8 cellular contexts compared by ENCODE assay signal in genomic region chr12:14111230-14111865, GRCh38.
DNase-seq lines count a peak whose midpoint lies in the region; ATAC-seq and TF ChIP-seq lines count a peak whose summit lies in the region.

No MANE protein-coding gene starts in this region.

- H3K4me1 Mint-ChIP-seq in activated B cell treated with CpG ODN at 0.5 μM for 24 hours, result peaks cover 13% of the 10 kb centered on the region
- no peaks in the 10 kb centered on the region for H3K4me1 Mint-ChIP-seq in activated T-cell treated with anti-CD3 and anti-CD28 coated beads, Interleukin-2, amount 50 U/mL, for 4 hours (ENCODE audit: low read depth)

- no peak overlapping the region for H3K27ac ChIP-seq in effector memory CD4-positive, alpha-beta T cell (ENCODE audit: insufficient read depth, low read length, poor library complexity, severe bottlenecking)

- peak; percentile 81 for TF ChIP-seq CTCF in GM12865 (IDR thresholded peaks at IDR 0.05; ENCODE audit: insufficient read depth, low read depth, low read length, missing control alignments)
- no peak for TF ChIP-seq CTCF in activated B cell treated with CpG ODN at 0.5 μM for 24 hours (IDR thresholded peaks at IDR 0.05)

- H3K9me3 ChIP-seq in effector memory CD4-positive, alpha-beta T cell (ENCODE audit: control insufficient read depth, low read length), result no peaks in the 10 kb centered on the region

- no peaks in the 10 kb centered on the region for H3K4me1 ChIP-seq in effector memory CD4-positive, alpha-beta T cell (ENCODE audit: control insufficient read depth, insufficient read depth, low read length, poor library complexity, severe bottlenecking)

- CTCF ChIA-PET in activated B cell treated with CpG ODN at 0.5 μM for 24 hours (lab: Charles Lee), result interaction anchor here (0.6 to 7.5 kb wide), 9 partner anchors 14 to 1012 kb away, joined by 3 to 101 read pairs (median 3); partner anchors contain the start of gene ATF7IP

- ATAC-seq in GM19455 (IDR thresholded peaks at IDR 0.05; ENCODE audit: unreplicated experiment), result peak; percentile 98
- ATAC-seq in HG03342 (IDR thresholded peaks at IDR 0.05; ENCODE audit: unreplicated experiment), result peak; percentile 98
- ATAC-seq in activated B cell treated with CpG ODN at 0.5 μM for 24 hours (ENCODE audit: low read depth), result peak; percentile 96
- ATAC-seq in activated T-cell treated with anti-CD3 and anti-CD28 coated beads, Interleukin-2, amount 50 U/mL, for 4 hours, result no peak

- no peak overlapping the region for H3K4me3 ChIP-seq in GM12865 (ENCODE audit: low read depth, low read length)
- no peak overlapping the region for H3K4me3 ChIP-seq in effector memory CD4-positive, alpha-beta T cell (ENCODE audit: insufficient read depth, low read depth, low read length, poor library complexity, severe bottlenecking)

- DNase-seq in GM12865 (ENCODE audit: low read depth) (peak; percentile 86), activated B cell treated with CpG ODN at 0.5 μM for 24 hours (peak; percentile 21), mesenteric fat pad (ENCODE audit: low spot score) (no peak), NCI-H510A (lab: John Stamatoyannopoulos, UW) (no peak)
- DNase-seq in effector memory CD4-positive, alpha-beta T cell, result no peak
- DNase-seq in activated T-cell treated with anti-CD3 and anti-CD28 coated beads, Interleukin-2, amount 50 U/mL, for 4 hours, result no peak

- H3K27me3 ChIP-seq in effector memory CD4-positive, alpha-beta T cell (replicated peaks; ENCODE audit: control insufficient read depth, insufficient read depth, low read length, poor library complexity, severe bottlenecking), result no peaks in the 10 kb centered on the region

- POLR2A ChIA-PET in activated B cell treated with CpG ODN at 0.5 μM for 24 hours (lab: Charles Lee), result interaction anchor here (0.6 kb wide), 1 partner anchor 243 kb away, joined by 3 read pairs; no protein-coding TSS in a partner anchor

- H3K27ac Mint-ChIP-seq in activated B cell treated with CpG ODN at 0.5 μM for 24 hours, result peak overlapping the region; percentile 18

- H3K36me3 ChIP-seq in effector memory CD4-positive, alpha-beta T cell (ENCODE audit: control insufficient read depth, insufficient read depth, low read length), result no peaks in the 10 kb centered on the region

- intact Hi-C loops in activated B cell treated with CpG ODN at 0.5 μM for 24 hours (cut with micrococcal nuclease), result loop anchor here (1.0 to 5.0 kb wide), 4 partner anchors 45 to 574 kb away; no protein-coding TSS in a partner anchor

- H3K9me3 Mint-ChIP-seq in activated B cell treated with CpG ODN at 0.5 μM for 24 hours, result no peaks in the 10 kb centered on the region
- peaks cover under 1% of the 10 kb centered on the region for H3K9me3 Mint-ChIP-seq in activated T-cell treated with anti-CD3 and anti-CD28 coated beads, Interleukin-2, amount 50 U/mL, for 4 hours

- H3K36me3 Mint-ChIP-seq in activated B cell treated with CpG ODN at 0.5 μM for 24 hours (ENCODE audit: low read depth), result no peaks in the 10 kb centered on the region
- no peaks in the 10 kb centered on the region for H3K36me3 Mint-ChIP-seq in activated T-cell treated with anti-CD3 and anti-CD28 coated beads, Interleukin-2, amount 50 U/mL, for 4 hours (ENCODE audit: insufficient read depth)

- no peak overlapping the region for H3K4me3 Mint-ChIP-seq in activated B cell treated with CpG ODN at 0.5 μM for 24 hours
- no peak overlapping the region for H3K4me3 Mint-ChIP-seq in activated T-cell treated with anti-CD3 and anti-CD28 coated beads, Interleukin-2, amount 50 U/mL, for 4 hours

- H3K27me3 Mint-ChIP-seq in activated B cell treated with CpG ODN at 0.5 μM for 24 hours, result no peaks in the 10 kb centered on the region
- H3K27me3 Mint-ChIP-seq in activated T-cell treated with anti-CD3 and anti-CD28 coated beads, Interleukin-2, amount 50 U/mL, for 4 hours (ENCODE audit: low read depth), result peaks cover 8% of the 10 kb centered on the region

Comparison
In these comparisons a context has a peak if more than half of its experiments do, and no peak if none do; other contexts are left out.
1. DNase-seq: peak in GM12865 (single experiment) and activated B cell treated with CpG ODN at 0.5 μM for 24 hours (single experiment); none in effector memory CD4-positive, alpha-beta T cell (0 of 3), mesenteric fat pad (single experiment), activated T-cell treated with anti-CD3 and anti-CD28 coated beads, Interleukin-2, amount 50 U/mL, for 4 hours (single experiment) and NCI-H510A (single experiment).
2. ATAC-seq: peak in GM19455 (single experiment), HG03342 (single experiment) and activated B cell treated with CpG ODN at 0.5 μM for 24 hours (single experiment); none in activated T-cell treated with anti-CD3 and anti-CD28 coated beads, Interleukin-2, amount 50 U/mL, for 4 hours (0 of 2).